Comparison of ENCODE assay signal across 8 cellular contexts in the genomic region with DNA sequence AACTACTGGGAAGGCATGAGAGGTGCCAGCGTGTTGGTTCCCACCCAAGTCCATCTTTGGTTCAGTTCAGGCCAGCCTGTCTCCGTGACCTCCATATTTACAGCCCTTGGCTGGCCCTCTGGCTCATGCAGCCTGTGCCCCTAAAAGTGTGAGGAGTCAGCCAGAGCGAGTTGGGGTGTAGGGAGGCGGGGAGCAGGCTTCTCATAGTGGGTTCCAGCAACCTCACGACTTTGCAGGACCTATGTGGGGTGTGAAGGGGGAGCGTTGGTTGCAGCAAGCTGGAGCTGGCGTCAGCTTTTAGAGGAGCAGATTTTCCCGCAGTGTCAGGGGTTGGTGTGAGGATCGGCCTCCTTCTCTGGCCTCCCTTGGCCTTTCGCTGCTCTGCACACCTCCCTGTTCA. TPM values are rescaled to one million over a fixed set of nuclear protein-coding genes. Genes with fewer than 3 reads are reported as not detected.
DNase-seq lines count a peak whose midpoint lies in the region; ATAC-seq and TF ChIP-seq lines count a peak whose summit lies in the region.

No MANE protein-coding gene starts in this region.

- no peak for ATAC-seq in stimulated activated naive CD8-positive, alpha-beta T cell treated with anti-CD3 and anti-CD28 coated beads, Interleukin-15, Interleukin-2, amounts not matched to agents 100 U/mL and 50 U/mL, for 24 hours
- ATAC-seq in central memory CD8-positive, alpha-beta T cell (replicated peaks; ENCODE audit: extremely low read depth, poor library complexity, severe bottlenecking) = no peak
- ATAC-seq in natural killer cell = peak in 2 of 3 donors; percentile 17 to 19
- ATAC-seq in HG03342 (IDR thresholded peaks at IDR 0.05; ENCODE audit: unreplicated experiment) = no peak

- no peak for DNase-seq in stimulated activated naive CD8-positive, alpha-beta T cell treated with anti-CD3 and anti-CD28 coated beads, Interleukin-15, Interleukin-2, amounts not matched to agents 100 U/mL and 50 U/mL, for 24 hours
- DNase-seq in central memory CD8-positive, alpha-beta T cell (ENCODE audit: low spot score in 2 of 2) = no peak
- no peak for DNase-seq in natural killer cell
- no peak for DNase-seq in D341Med (ENCODE audit: low spot score)
- DNase-seq in central memory CD4-positive, alpha-beta T cell = no peak
- no peak for DNase-seq in NCI-H1092 (lab: John Stamatoyannopoulos, UW)

- peak overlapping the region; percentile 55 for H3K4me3 Mint-ChIP-seq in stimulated activated naive CD8-positive, alpha-beta T cell treated with anti-CD3 and anti-CD28 coated beads, Interleukin-15, Interleukin-2, amounts not matched to agents 100 ng/mL and 50 ng/mL, for 24 hours
- H3K4me3 Mint-ChIP-seq in central memory CD8-positive, alpha-beta T cell = peak overlapping the region; percentile 73
- H3K4me3 Mint-ChIP-seq in natural killer cell = peak overlapping the region; percentile 84

- H3K9me3 Mint-ChIP-seq in stimulated activated naive CD8-positive, alpha-beta T cell treated with anti-CD3 and anti-CD28 coated beads, Interleukin-15, Interleukin-2, amounts not matched to agents 100 ng/mL and 50 ng/mL, for 24 hours = no peaks in the 10 kb centered on the region
- no peaks in the 10 kb centered on the region for H3K9me3 Mint-ChIP-seq in central memory CD8-positive, alpha-beta T cell
- H3K9me3 Mint-ChIP-seq in natural killer cell = no peaks in the 10 kb centered on the region

- TF ChIP-seq CTCF in natural killer cell (IDR thresholded peaks at IDR 0.05) = no peak

- H3K4me1 Mint-ChIP-seq in stimulated activated naive CD8-positive, alpha-beta T cell treated with anti-CD3 and anti-CD28 coated beads, Interleukin-15, Interleukin-2, amounts not matched to agents 100 ng/mL and 50 ng/mL, for 24 hours (ENCODE audit: low read depth) = peaks cover 100% of the 10 kb centered on the region
- peaks cover 98% of the 10 kb centered on the region for H3K4me1 Mint-ChIP-seq in central memory CD8-positive, alpha-beta T cell
- H3K4me1 Mint-ChIP-seq in natural killer cell = peaks cover 100% of the 10 kb centered on the region in 2 donors

- no peaks in the 10 kb centered on the region for H3K27me3 Mint-ChIP-seq in stimulated activated naive CD8-positive, alpha-beta T cell treated with anti-CD3 and anti-CD28 coated beads, Interleukin-15, Interleukin-2, amounts not matched to agents 100 ng/mL and 50 ng/mL, for 24 hours
- H3K27me3 Mint-ChIP-seq in central memory CD8-positive, alpha-beta T cell = no peaks in the 10 kb centered on the region
- H3K27me3 Mint-ChIP-seq in natural killer cell (ENCODE audit: low read depth in 2 of 2) = no peaks in the 10 kb centered on the region

- peak overlapping the region; percentile 95 for H3K27ac Mint-ChIP-seq in stimulated activated naive CD8-positive, alpha-beta T cell treated with anti-CD3 and anti-CD28 coated beads, Interleukin-15, Interleukin-2, amounts not matched to agents 100 ng/mL and 50 ng/mL, for 24 hours
- H3K27ac Mint-ChIP-seq in central memory CD8-positive, alpha-beta T cell (ENCODE audit: low read depth) = peak overlapping the region; percentile 92
- peak overlapping the region; percentile 91 to 92 for H3K27ac Mint-ChIP-seq in natural killer cell

- intact Hi-C loops in natural killer cell (cut with micrococcal nuclease) = loop anchor here (2.0 kb wide), 1 partner anchor 13 kb away; no protein-coding TSS in a partner anchor

- H3K36me3 Mint-ChIP-seq in stimulated activated naive CD8-positive, alpha-beta T cell treated with anti-CD3 and anti-CD28 coated beads, Interleukin-15, Interleukin-2, amounts not matched to agents 100 ng/mL and 50 ng/mL, for 24 hours (ENCODE audit: low read depth) = peaks cover 20% of the 10 kb centered on the region
- H3K36me3 Mint-ChIP-seq in central memory CD8-positive, alpha-beta T cell (ENCODE audit: insufficient read depth) = peaks cover 17% of the 10 kb centered on the region
- H3K36me3 Mint-ChIP-seq in natural killer cell = no peaks in the 10 kb centered on the region

RNA-seq across cellular contexts. Expression of a gene that starts 9.8 kb away (rescaled TPM):
- 100 to 1,000 TPM; 126 to 180 (median 173) TPM for total RNA-seq in natural killer cell

RNA-seq across cellular contexts. Expression of a gene that starts 55.5 kb away (rescaled TPM):
- 1 to 10 TPM; 1.3 to 1.8 (median 1.4) TPM for total RNA-seq in natural killer cell

Comparison
In these comparisons a context has a peak if more than half of its experiments do, and no peak if none do; other contexts are left out.
1. ATAC-seq: peak in natural killer cell (2 of 3); none in stimulated activated naive CD8-positive, alpha-beta T cell treated with anti-CD3 and anti-CD28 coated beads, Interleukin-15, Interleukin-2, amounts not matched to agents 100 U/mL and 50 U/mL, for 24 hours (single experiment), central memory CD8-positive, alpha-beta T cell (single experiment) and HG03342 (single experiment).
2. Peak in every context shown above with its lines, with median percentiles within 50 percentile points of each other: H3K27ac Mint-ChIP-seq and H3K4me3 Mint-ChIP-seq.